ENCODE assay signal across 8 cellular contexts in genomic region chr17:79831367-79832210, GRCh38. TPM values are rescaled to one million over a fixed set of nuclear protein-coding genes. Genes with fewer than 3 reads are reported as not detected.
DNase-seq lines count a peak whose midpoint lies in the region; TF ChIP-seq lines count a peak whose summit lies in the region.

No MANE protein-coding gene starts in this region.

- H3K36me3 ChIP-seq in NT2/D1 (ENCODE audit: insufficient read depth, insufficient read length, low read length) (peaks cover 20% of the 10 kb centered on the region), liver (ENCODE audit: control insufficient read depth in 4 of 4, insufficient read depth in 3 of 4, low read depth in 1 of 4, low read length in 3 of 4) (peaks cover 0 to 4% (median 1%) of the 10 kb centered on the region in 4 donors), suprapubic skin (peaks cover 20% of the 10 kb centered on the region), OCI-LY7 (ENCODE audit: insufficient read depth, low read length) (peaks cover 43% of the 10 kb centered on the region)

- peak in 1 of 2 donors; percentile 10 for TF ChIP-seq RAD21 in liver (IDR thresholded peaks at IDR 0.05)

- TF ChIP-seq CTCF in liver (IDR thresholded peaks at IDR 0.05; ENCODE audit: low read depth, low read length, missing input control), result no peak
- no peak for TF ChIP-seq CTCF in suprapubic skin (IDR thresholded peaks at IDR 0.05)
- TF ChIP-seq CTCF in OCI-LY7 (conservative IDR thresholded peaks at IDR 0.05; ENCODE audit: low read length), result no peak

- no peak for TF ChIP-seq POLR2A in suprapubic skin (IDR thresholded peaks at IDR 0.05)

- DNase-seq in NT2/D1 (ENCODE audit: low read depth, low spot score), result no peak
- DNase-seq in ecto neural progenitor cell (ENCODE audit: low spot score), result peak; percentile 87
- no peak for DNase-seq in suprapubic skin (ENCODE audit: low spot score in 2 of 2)
- no peak for DNase-seq in NCI-H1048 (lab: John Stamatoyannopoulos, UW)
- DNase-seq in AG08395 (ENCODE audit: low spot score), result no peak
- no peak for DNase-seq in NOMO-1 (lab: John Stamatoyannopoulos, UW; ENCODE audit: unreplicated experiment in 2 of 2)
- DNase-seq in OCI-LY7 (ENCODE audit: low spot score), result no peak

- CTCF ChIA-PET in OCI-LY7 (lab: Charles Lee; ENCODE audit: unreplicated experiment), result no interaction called here

- H3K9me3 ChIP-seq in NT2/D1 (ENCODE audit: insufficient read depth, low read length), result no peaks in the 10 kb centered on the region
- no peaks in the 10 kb centered on the region for H3K9me3 ChIP-seq in liver (ENCODE audit: control insufficient read depth in 4 of 4, low read length in 3 of 4)
- H3K9me3 ChIP-seq in suprapubic skin, result no peaks in the 10 kb centered on the region
- H3K9me3 ChIP-seq in OCI-LY7 (ENCODE audit: low read length), result no peaks in the 10 kb centered on the region

- no peak overlapping the region for H2AFZ ChIP-seq in OCI-LY7 (ENCODE audit: low read length)

- H3K27ac ChIP-seq in liver (ENCODE audit: low read depth in 1 of 2, low read length in 2 of 2) (peak overlapping the region; percentile 25 to 59), suprapubic skin (peak overlapping the region; percentile 23), OCI-LY7 (ENCODE audit: low read depth, low read length, poor library complexity, severe bottlenecking) (no peak overlapping the region)

- no peaks in the 10 kb centered on the region for H3K9me2 ChIP-seq in OCI-LY7 (ENCODE audit: insufficient read depth, low read length)

- H3K4me2 ChIP-seq in OCI-LY7 (ENCODE audit: low read length), result no peak overlapping the region

- TF ChIP-seq EP300 in suprapubic skin (IDR thresholded peaks at IDR 0.05), result no peak

- H3K79me2 ChIP-seq in OCI-LY7 (ENCODE audit: insufficient read depth, low read depth, low read length), result peaks cover 22% of the 10 kb centered on the region

- intact Hi-C loops in OCI-LY7 (cut with micrococcal nuclease; ENCODE audit: unreplicated experiment), result no loop called here

- H4K20me1 ChIP-seq in OCI-LY7 (ENCODE audit: insufficient read depth, low read length), result 0 out of 2 replicates have a peak, but pooled peaks cover 8% of the 10 kb centered on the region

- H3K27me3 ChIP-seq in NT2/D1 (ENCODE audit: insufficient read depth, insufficient read length), result peaks cover 32% of the 10 kb centered on the region
- H3K27me3 ChIP-seq in liver (ENCODE audit: control insufficient read depth in 4 of 4, insufficient read depth in 4 of 4, low read length in 3 of 4), result no peaks in the 10 kb centered on the region
- no peaks in the 10 kb centered on the region for H3K27me3 ChIP-seq in suprapubic skin

- POLR2A ChIA-PET in OCI-LY7 (lab: Charles Lee), result no interaction called here

- H3K4me1 ChIP-seq in NT2/D1 (ENCODE audit: insufficient read depth, insufficient read length), result peaks cover 34% of the 10 kb centered on the region
- H3K4me1 ChIP-seq in liver (ENCODE audit: control insufficient read depth in 4 of 4, insufficient read depth in 4 of 4, low read length in 3 of 4), result peaks cover 22 to 46% (median 34%) of the 10 kb centered on the region in 4 donors
- H3K4me1 ChIP-seq in suprapubic skin, result peaks cover 49% of the 10 kb centered on the region
- H3K4me1 ChIP-seq in OCI-LY7 (ENCODE audit: insufficient read depth, low read length, poor library complexity, severe bottlenecking), result peaks cover 27% of the 10 kb centered on the region

- peak overlapping the region; percentile 76 for H3K9ac ChIP-seq in NT2/D1 (ENCODE audit: insufficient read length, low read depth)
- no peak overlapping the region for H3K9ac ChIP-seq in liver (ENCODE audit: low read depth in 1 of 2, low read length in 2 of 2)

- peak overlapping the region; percentile 33 for H3K4me3 ChIP-seq in NT2/D1 (ENCODE audit: insufficient read length, low read depth)
- H3K4me3 ChIP-seq in liver (ENCODE audit: low read depth in 1 of 3, low read length in 3 of 3), result peak overlapping the region in 1 of 3 donors; percentile 52
- peak overlapping the region; percentile 28 for H3K4me3 ChIP-seq in suprapubic skin
- H3K4me3 ChIP-seq in OCI-LY7 (ENCODE audit: low read depth, low read length, poor library complexity, severe bottlenecking), result no peak overlapping the region

- BruUV-seq in OCI-LY7 (replicated peaks; lab: Mats Ljungman, UMichigan), result no TSS peak

- WGBS in liver, result 13% methylated on average over 30 of the region's 30 CpGs
- WGBS in suprapubic skin, result 52% methylated on average over 27 of the region's 30 CpGs

TF ChIP-seq in liver, 16 proteins besides CTCF, POLR2A, EP300 and RAD21:
- TF ChIP-seq SP1 (IDR thresholded peaks at IDR 0.05) (peak; percentile 18), HNF4A (conservative IDR thresholded peaks at IDR 0.05) (peak; percentile 11 to 35), TAF1 (conservative IDR thresholded peaks at IDR 0.05) (no peak), YY1 (IDR thresholded peaks at IDR 0.05) (peak; percentile 35), RXRA (IDR thresholded peaks at IDR 0.05) (peak in 1 of 2 donors; percentile 46)

RNA-seq across cellular contexts. Expression of gene CBX4, which starts 7.7 kb away (rescaled TPM):
- 1 to 10 TPM; 4.8 to 7.7 TPM for total RNA-seq in liver
- 1 to 10 TPM; 4.9 to 8.9 TPM for polyA plus RNA-seq in liver
- 10 to 100 TPM; 33.0 to 47.7 (median 38.0) TPM for total RNA-seq in suprapubic skin
- total RNA-seq in OCI-LY7 (2014; rRNA removed; shearing (Covaris generic)), result 98.9 and 109 TPM in 2 replicates
- 110 and 121 TPM in 2 replicates for total RNA-seq in OCI-LY7 (2022)

RNA-seq across cellular contexts. Expression of gene CBX8, which starts 34.7 kb away (rescaled TPM):
- total RNA-seq in liver (1 to 10 TPM; 1.4 to 2.3 TPM), suprapubic skin (1 to 10 TPM; 2.3 to 6.4 (median 3.1) TPM), OCI-LY7 (2022) (13.9 and 16.3 TPM in 2 replicates)
- 1 to 10 TPM in 1 of 2 donors, under 1 TPM in 1; 0.75 to 2.7 TPM for polyA plus RNA-seq in liver
- total RNA-seq in OCI-LY7 (2014; rRNA removed; shearing (Covaris generic)), result 7.5 and 11.7 TPM in 2 replicates

RNA-seq across cellular contexts. Expression of gene CBX2, which starts 53.6 kb away (rescaled TPM):
- total RNA-seq in liver, result 1 to 10 TPM in 1 of 2 donors, under 1 TPM in 1; 0.33 to 2.4 TPM
- polyA plus RNA-seq in liver, result under 1 TPM; 0.36 to 0.69 TPM
- 1 to 10 TPM; 2.2 to 7.0 (median 5.2) TPM for total RNA-seq in suprapubic skin
- total RNA-seq in OCI-LY7 (2014; rRNA removed; shearing (Covaris generic)), result 29.9 and 31.5 TPM in 2 replicates
- 27.9 and 31.2 TPM in 2 replicates for total RNA-seq in OCI-LY7 (2022)
